In genomic region chr6:16622193-16622592, GRCh38 we compare ENCODE assay signal across 18 cellular contexts.
DNase-seq lines count a peak whose midpoint lies in the region; ATAC-seq and TF ChIP-seq lines count a peak whose summit lies in the region.
"Had no signal": no experiment of that assay in that cellular context is flagged by ENCODE, and none has a peak within 500 bp of the region (broad histone marks: within the 10 kb centered on the region; RNA-seq: fewer than 3 reads in every experiment).

No MANE protein-coding gene starts in this region.

- no peaks in the 10 kb centered on the region for H3K36me3 ChIP-seq in uterus

- H3K27ac ChIP-seq in uterus = peak overlapping the region in 1 of 2 donors; percentile 7
- H3K27ac ChIP-seq: KMS-11 had no signal

- H3K27me3 Mint-ChIP-seq in activated CD8-positive, alpha-beta memory T cell treated with anti-CD3 and anti-CD28 coated beads, Interleukin-2, amount 10 ng/mL, durations not matched to agents 7 days and 5 days = no peaks in the 10 kb centered on the region
- no peaks in the 10 kb centered on the region for H3K27me3 Mint-ChIP-seq in activated B cell treated with CpG ODN at 0.5 μM for 24 hours
- H3K27me3 Mint-ChIP-seq in effector memory CD8-positive, alpha-beta T cell = no peaks in the 10 kb centered on the region

- no peaks in the 10 kb centered on the region for H3K9me3 Mint-ChIP-seq in activated CD8-positive, alpha-beta memory T cell treated with anti-CD3 and anti-CD28 coated beads, Interleukin-2, amount 10 ng/mL, durations not matched to agents 7 days and 5 days (ENCODE audit: low read depth)
- H3K9me3 Mint-ChIP-seq in activated B cell treated with CpG ODN at 0.5 μM for 24 hours = no peaks in the 10 kb centered on the region
- H3K9me3 Mint-ChIP-seq in effector memory CD8-positive, alpha-beta T cell = no peaks in the 10 kb centered on the region
- H3K9me3 Mint-ChIP-seq: CD14-positive monocyte had no signal

- H3K4me3 ChIP-seq in uterus = no peak overlapping the region

- TF ChIP-seq POLR2A in uterus (IDR thresholded peaks at IDR 0.05) = no peak

- intact Hi-C loops in activated B cell treated with CpG ODN at 0.5 μM for 24 hours (cut with micrococcal nuclease) = no loop called here
- intact Hi-C loops in uterus (cut with DNase I; ENCODE audit: low total_unique reads) = no loop called here

- H3K4me3 Mint-ChIP-seq in activated CD8-positive, alpha-beta memory T cell treated with anti-CD3 and anti-CD28 coated beads, Interleukin-2, amount 10 ng/mL, durations not matched to agents 7 days and 5 days = no peak overlapping the region
- no peak overlapping the region for H3K4me3 Mint-ChIP-seq in activated B cell treated with CpG ODN at 0.5 μM for 24 hours
- peak overlapping the region in 1 of 2 donors; percentile 72 for H3K4me3 Mint-ChIP-seq in effector memory CD8-positive, alpha-beta T cell
- H3K4me3 Mint-ChIP-seq: CD14-positive monocyte had no signal

- TF ChIP-seq CTCF in activated B cell treated with CpG ODN at 0.5 μM for 24 hours (IDR thresholded peaks at IDR 0.05) (no peak), uterus (IDR thresholded peaks at IDR 0.05) (no peak)

- POLR2A ChIA-PET in activated B cell treated with CpG ODN at 0.5 μM for 24 hours (lab: Charles Lee) = interaction anchor here (0.5 kb wide), 1 partner anchor 146 kb away, joined by 3 read pairs; no protein-coding TSS in a partner anchor

- H3K27ac Mint-ChIP-seq in activated CD8-positive, alpha-beta memory T cell treated with anti-CD3 and anti-CD28 coated beads, Interleukin-2, amount 10 ng/mL, durations not matched to agents 7 days and 5 days = peak overlapping the region; percentile 61
- peak overlapping the region; percentile 5 for H3K27ac Mint-ChIP-seq in activated B cell treated with CpG ODN at 0.5 μM for 24 hours
- H3K27ac Mint-ChIP-seq in effector memory CD8-positive, alpha-beta T cell = peak overlapping the region; percentile 90
- H3K27ac Mint-ChIP-seq: CD14-positive monocyte had no signal

- no peaks in the 10 kb centered on the region for H3K27me3 ChIP-seq in uterus

- peaks cover 23% of the 10 kb centered on the region for H3K36me3 Mint-ChIP-seq in activated CD8-positive, alpha-beta memory T cell treated with anti-CD3 and anti-CD28 coated beads, Interleukin-2, amount 10 ng/mL, durations not matched to agents 7 days and 5 days
- H3K36me3 Mint-ChIP-seq in activated B cell treated with CpG ODN at 0.5 μM for 24 hours (ENCODE audit: low read depth) = no peaks in the 10 kb centered on the region
- H3K36me3 Mint-ChIP-seq in effector memory CD8-positive, alpha-beta T cell (ENCODE audit: insufficient read depth) = peaks cover 9% of the 10 kb centered on the region

- no peaks in the 10 kb centered on the region for H3K9me3 ChIP-seq in uterus

- peaks cover 0 to 3% of the 10 kb centered on the region in 2 donors for H3K4me1 ChIP-seq in uterus

- peaks cover 52% of the 10 kb centered on the region for H3K4me1 Mint-ChIP-seq in activated CD8-positive, alpha-beta memory T cell treated with anti-CD3 and anti-CD28 coated beads, Interleukin-2, amount 10 ng/mL, durations not matched to agents 7 days and 5 days
- peaks cover 31% of the 10 kb centered on the region for H3K4me1 Mint-ChIP-seq in activated B cell treated with CpG ODN at 0.5 μM for 24 hours
- H3K4me1 Mint-ChIP-seq in effector memory CD8-positive, alpha-beta T cell (ENCODE audit: low read depth in 2 of 2) = peaks cover 43 to 61% of the 10 kb centered on the region in 2 donors

- CTCF ChIA-PET in activated CD8-positive, alpha-beta memory T cell treated with anti-CD3 and anti-CD28 coated beads, Interleukin-2, amount 10 ng/mL, durations not matched to agents 7 days and 5 days (lab: Charles Lee) = interaction anchor here (1.4 to 2.5 kb wide), 3 partner anchors 13 to 139 kb away, joined by 3 to 10 read pairs (median 3); partner anchors contain the start of gene ATXN1
- CTCF ChIA-PET in activated B cell treated with CpG ODN at 0.5 μM for 24 hours (lab: Charles Lee) = no interaction called here

- peak; percentile 68 for ATAC-seq in activated CD8-positive, alpha-beta memory T cell treated with anti-CD3 and anti-CD28 coated beads, Interleukin-2, amount 10 ng/mL, durations not matched to agents 7 days and 5 days
- ATAC-seq in activated B cell treated with CpG ODN at 0.5 μM for 24 hours (ENCODE audit: low read depth) (no peak), GM18502 (IDR thresholded peaks at IDR 0.05; ENCODE audit: poor library complexity, unreplicated experiment) (no peak)
- peak; percentile 46 for ATAC-seq in effector memory CD8-positive, alpha-beta T cell (replicated peaks)
- ATAC-seq: PC-3 had no signal

- DNase-seq in activated CD8-positive, alpha-beta memory T cell treated with anti-CD3 and anti-CD28 coated beads, Interleukin-2, amount 10 ng/mL, durations not matched to agents 7 days and 5 days = peak; percentile 71
- DNase-seq in activated CD8-positive, alpha-beta memory T cell treated with anti-CD3 and anti-CD28 coated beads, Interleukin-2, amount 50 U/mL, for 4 hours = no peak
- DNase-seq in activated B cell treated with CpG ODN at 0.5 μM for 24 hours (no peak), uterus (no peak), RKO (ENCODE audit: low spot score) (no peak), superior temporal gyrus (ENCODE audit: extremely low spot score) (no peak)
- no peak for DNase-seq in effector memory CD8-positive, alpha-beta T cell
- DNase-seq: DMS79 treated with DMSO at 0.1 percent for 48 hours, GDM1, H7, NCI-H1092, NCI-H187, NCI-H446 treated with DMSO at 0.1 percent for 48 hours, NCI-H748 treated with DMSO at 0.1 percent for 48 hours, PC-3 had no signal

Comparison
In these comparisons a context has a peak if more than half of its experiments do, and no peak if none do; other contexts are left out.
1. ATAC-seq: peak in activated CD8-positive, alpha-beta memory T cell treated with anti-CD3 and anti-CD28 coated beads, Interleukin-2, amount 10 ng/mL, durations not matched to agents 7 days and 5 days (single experiment) and effector memory CD8-positive, alpha-beta T cell (single experiment); none in activated B cell treated with CpG ODN at 0.5 μM for 24 hours (single experiment) and GM18502 (single experiment).
2. H3K27ac Mint-ChIP-seq: peak in every context shown above with its lines; median percentile 90 in effector memory CD8-positive, alpha-beta T cell; 61 in activated CD8-positive, alpha-beta memory T cell treated with anti-CD3 and anti-CD28 coated beads, Interleukin-2, amount 10 ng/mL, durations not matched to agents 7 days and 5 days; 5 in activated B cell treated with CpG ODN at 0.5 μM for 24 hours.